ENCODE assay signal across 30 cellular contexts in the genomic region with DNA sequence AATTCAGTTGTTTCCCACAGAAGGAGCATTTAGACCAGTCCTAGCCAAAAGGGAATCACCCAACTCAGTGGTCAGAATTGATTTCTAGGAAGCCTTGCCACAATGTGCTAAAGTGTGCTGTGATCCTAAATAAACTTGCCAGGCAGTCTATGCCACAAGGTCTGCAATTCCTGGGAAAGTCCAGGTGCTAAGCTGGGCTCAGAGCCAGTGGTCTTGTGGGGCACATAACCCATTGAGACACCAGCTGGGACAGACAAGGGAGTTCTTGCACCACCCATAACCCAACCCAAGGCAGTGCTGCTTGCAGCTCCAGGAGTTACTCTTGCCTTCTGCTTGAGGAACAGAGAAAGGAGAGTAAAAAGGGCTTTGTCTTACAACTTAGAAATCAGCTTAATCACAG.
"Had no signal": no experiment of that assay in that cellular context is flagged by ENCODE, and none has a peak within 500 bp of the region (broad histone marks: within the 10 kb centered on the region; RNA-seq: fewer than 3 reads in every experiment).

No MANE protein-coding gene starts in this region.

- DNase-seq: activated CD4-positive, alpha-beta memory T cell treated with anti-CD3 and anti-CD28 coated beads for 36 hours; activated CD4-positive, alpha-beta T cell treated with anti-CD3 and anti-CD28 coated beads for 36 hours; activated CD4-positive, alpha-beta T cell treated with anti-CD3 and anti-CD28 coated beads, Interleukin-2, amount 10 ng/mL, durations not matched to agents 24 days and 14 days; activated CD4-positive, CD25-positive, alpha-beta regulatory T cell; activated CD4-positive, CD25-positive, alpha-beta regulatory T cell treated with anti-CD3 and anti-CD28 coated beads, Interleukin-2, amount 50 U/mL, for 72 hours; activated CD8-positive, alpha-beta memory T cell treated with anti-CD3 and anti-CD28 coated beads, Interleukin-2, amount 10 ng/mL, durations not matched to agents 7 days and 5 days; activated CD8-positive, alpha-beta memory T cell treated with anti-CD3 and anti-CD28 coated beads, Interleukin-2, amount 50 U/mL, for 4 hours; activated CD8-positive, alpha-beta T cell treated with anti-CD3 and anti-CD28 coated beads, Interleukin-2, amount 10 ng/mL, durations not matched to agents 7 days and 5 days; activated effector memory CD4-positive, alpha-beta T cell treated with anti-CD3 and anti-CD28 coated beads, Interleukin-2, amount 50 U/mL, for 16 hours; activated naive CD4-positive, alpha-beta T cell treated with anti-CD3 and anti-CD28 coated beads for 36 hours; activated naive CD8-positive, alpha-beta T cell treated with anti-CD3 and anti-CD28 coated beads for 36 hours; activated naive CD8-positive, alpha-beta T cell treated with anti-CD3 and anti-CD28 coated beads, Interleukin-2, amount 50 U/mL, for 24 hours; activated T-cell treated with anti-CD3 and anti-CD28 coated beads, Interleukin-2, amount 50 U/mL, for 24 hours; activated T-cell treated with anti-CD3 and anti-CD28 coated beads, Interleukin-2, amount 50 U/mL, for 72 hours; adrenal gland; amygdala; aorta; cortex of kidney; dermis blood vessel endothelial cell; effector CD4-positive, alpha-beta T cell; effector memory CD8-positive, alpha-beta T cell; erythroblast; foreskin melanocyte; head of caudate nucleus; T-helper 2 cell had no signal

- H3K27ac ChIP-seq: adrenal gland, esophagus muscularis mucosa, gastroesophageal sphincter had no signal

- ATAC-seq: activated CD4-positive, alpha-beta T cell treated with anti-CD3 and anti-CD28 coated beads for 36 hours; activated CD8-positive, alpha-beta memory T cell treated with anti-CD3 and anti-CD28 coated beads, Interleukin-2, amount 10 ng/mL, durations not matched to agents 7 days and 5 days; activated CD8-positive, alpha-beta T cell treated with anti-CD3 and anti-CD28 coated beads, Interleukin-2, amount 10 ng/mL, durations not matched to agents 7 days and 5 days; activated naive CD8-positive, alpha-beta T cell treated with anti-CD3 and anti-CD28 coated beads, Interleukin-2, amount 50 U/mL, for 24 hours; activated T-cell treated with anti-CD3 and anti-CD28 coated beads, Interleukin-2, amount 50 U/mL, for 72 hours; effector memory CD8-positive, alpha-beta T cell; gastroesophageal sphincter had no signal

- H3K27me3 ChIP-seq: adrenal gland, esophagus muscularis mucosa, gastroesophageal sphincter had no signal

- H3K4me1 ChIP-seq: adrenal gland, esophagus muscularis mucosa, gastroesophageal sphincter had no signal

- H3K36me3 ChIP-seq: adrenal gland, esophagus muscularis mucosa, gastroesophageal sphincter had no signal

- H3K27me3 Mint-ChIP-seq: activated CD4-positive, alpha-beta memory T cell treated with anti-CD3 and anti-CD28 coated beads for 36 hours; activated CD4-positive, alpha-beta T cell treated with anti-CD3 and anti-CD28 coated beads for 36 hours; activated CD4-positive, alpha-beta T cell treated with anti-CD3 and anti-CD28 coated beads, Interleukin-2, amount 10 ng/mL, durations not matched to agents 24 days and 14 days; activated CD8-positive, alpha-beta memory T cell treated with anti-CD3 and anti-CD28 coated beads, Interleukin-2, amount 10 ng/mL, durations not matched to agents 7 days and 5 days; activated naive CD4-positive, alpha-beta T cell treated with anti-CD3 and anti-CD28 coated beads, Interleukin-2, amount 50 U/mL, for 24 hours; activated naive CD8-positive, alpha-beta T cell treated with anti-CD3 and anti-CD28 coated beads for 36 hours; activated naive CD8-positive, alpha-beta T cell treated with anti-CD3 and anti-CD28 coated beads, Interleukin-2, amount 50 U/mL, for 24 hours; activated T-cell treated with anti-CD3 and anti-CD28 coated beads, Interleukin-2, amount 50 U/mL, for 24 hours; central memory CD8-positive, alpha-beta T cell; effector memory CD8-positive, alpha-beta T cell had no signal

- H3K4me3 Mint-ChIP-seq: activated CD4-positive, alpha-beta memory T cell treated with anti-CD3 and anti-CD28 coated beads for 36 hours; activated CD4-positive, alpha-beta T cell treated with anti-CD3 and anti-CD28 coated beads for 36 hours; activated CD4-positive, alpha-beta T cell treated with anti-CD3 and anti-CD28 coated beads, Interleukin-2, amount 10 ng/mL, durations not matched to agents 24 days and 14 days; activated CD8-positive, alpha-beta memory T cell treated with anti-CD3 and anti-CD28 coated beads, Interleukin-2, amount 10 ng/mL, durations not matched to agents 7 days and 5 days; activated CD8-positive, alpha-beta T cell treated with anti-CD3 and anti-CD28 coated beads, Interleukin-2, amount 10 ng/mL, durations not matched to agents 7 days and 5 days; activated naive CD4-positive, alpha-beta T cell treated with anti-CD3 and anti-CD28 coated beads for 36 hours; activated naive CD4-positive, alpha-beta T cell treated with anti-CD3 and anti-CD28 coated beads, Interleukin-2, amount 50 U/mL, for 24 hours; activated naive CD8-positive, alpha-beta T cell treated with anti-CD3 and anti-CD28 coated beads for 36 hours; activated naive CD8-positive, alpha-beta T cell treated with anti-CD3 and anti-CD28 coated beads, Interleukin-2, amount 50 U/mL, for 24 hours; activated T-cell treated with anti-CD3 and anti-CD28 coated beads, Interleukin-2, amount 50 U/mL, for 24 hours; activated T-cell treated with anti-CD3 and anti-CD28 coated beads, Interleukin-2, amount 50 U/mL, for 72 hours; brain; central memory CD8-positive, alpha-beta T cell; effector memory CD8-positive, alpha-beta T cell had no signal

- H3K27ac Mint-ChIP-seq: activated CD4-positive, alpha-beta memory T cell treated with anti-CD3 and anti-CD28 coated beads for 36 hours; activated CD4-positive, alpha-beta T cell treated with anti-CD3 and anti-CD28 coated beads for 36 hours; activated CD4-positive, alpha-beta T cell treated with anti-CD3 and anti-CD28 coated beads, Interleukin-2, amount 10 ng/mL, durations not matched to agents 24 days and 14 days; activated CD8-positive, alpha-beta memory T cell treated with anti-CD3 and anti-CD28 coated beads, Interleukin-2, amount 10 ng/mL, durations not matched to agents 7 days and 5 days; activated CD8-positive, alpha-beta T cell treated with anti-CD3 and anti-CD28 coated beads, Interleukin-2, amount 10 ng/mL, durations not matched to agents 7 days and 5 days; activated naive CD4-positive, alpha-beta T cell treated with anti-CD3 and anti-CD28 coated beads for 36 hours; activated naive CD4-positive, alpha-beta T cell treated with anti-CD3 and anti-CD28 coated beads, Interleukin-2, amount 50 U/mL, for 24 hours; activated naive CD8-positive, alpha-beta T cell treated with anti-CD3 and anti-CD28 coated beads for 36 hours; activated naive CD8-positive, alpha-beta T cell treated with anti-CD3 and anti-CD28 coated beads, Interleukin-2, amount 50 U/mL, for 24 hours; activated T-cell treated with anti-CD3 and anti-CD28 coated beads, Interleukin-2, amount 50 U/mL, for 24 hours; activated T-cell treated with anti-CD3 and anti-CD28 coated beads, Interleukin-2, amount 50 U/mL, for 72 hours; brain; effector memory CD8-positive, alpha-beta T cell had no signal

- H3K4me1 Mint-ChIP-seq: activated CD4-positive, alpha-beta T cell treated with anti-CD3 and anti-CD28 coated beads for 36 hours; activated CD4-positive, alpha-beta T cell treated with anti-CD3 and anti-CD28 coated beads, Interleukin-2, amount 10 ng/mL, durations not matched to agents 24 days and 14 days; activated CD8-positive, alpha-beta memory T cell treated with anti-CD3 and anti-CD28 coated beads, Interleukin-2, amount 10 ng/mL, durations not matched to agents 7 days and 5 days; activated naive CD4-positive, alpha-beta T cell treated with anti-CD3 and anti-CD28 coated beads, Interleukin-2, amount 50 U/mL, for 24 hours; activated naive CD8-positive, alpha-beta T cell treated with anti-CD3 and anti-CD28 coated beads for 36 hours; activated naive CD8-positive, alpha-beta T cell treated with anti-CD3 and anti-CD28 coated beads, Interleukin-2, amount 50 U/mL, for 24 hours; brain; central memory CD8-positive, alpha-beta T cell had no signal

- H3K4me3 ChIP-seq: adrenal gland, esophagus muscularis mucosa, gastroesophageal sphincter had no signal

- H3K36me3 Mint-ChIP-seq: activated CD4-positive, alpha-beta memory T cell treated with anti-CD3 and anti-CD28 coated beads for 36 hours; activated CD8-positive, alpha-beta memory T cell treated with anti-CD3 and anti-CD28 coated beads, Interleukin-2, amount 10 ng/mL, durations not matched to agents 7 days and 5 days; activated naive CD4-positive, alpha-beta T cell treated with anti-CD3 and anti-CD28 coated beads, Interleukin-2, amount 50 U/mL, for 24 hours; activated naive CD8-positive, alpha-beta T cell treated with anti-CD3 and anti-CD28 coated beads for 36 hours; brain had no signal
